Comparison of ENCODE assay signal across 1 cellular context in genomic region chr1:1273535-1274298, GRCh38.
TF ChIP-seq lines count a peak whose summit lies in the region.

UBE2J2 (minus strand) TSS chr1:1273854; CDS start chr1:1267992, 5,862 bp downstream.

TF ChIP-seq in GM12878, 131 proteins besides CTCF, POLR2A, EP300 and RAD21 (continued from another document and continues in another):
- TF ChIP-seq REST (IDR thresholded peaks at IDR 0.05; ENCODE audit: low read depth, low read length) (peak; percentile 21; the same call in 1 of the 2 replicates), LARP7 (IDR thresholded peaks at IDR 0.05) (peak; percentile 90), TCF12 (IDR thresholded peaks at IDR 0.05; ENCODE audit: low read depth, low read length) (peak; percentile 76; the same call in 1 of the 2 replicates), SIX5 (IDR thresholded peaks at IDR 0.05; ENCODE audit: low read depth, low read length, severe bottlenecking) (peak; percentile 61), HCFC1 (IDR thresholded peaks at IDR 0.05; ENCODE audit: low read length) (peak; percentile 77), IKZF1 (conservative IDR thresholded peaks at IDR 0.05) (peak; percentile 92), CBX5 (IDR thresholded peaks at IDR 0.05; ENCODE audit: low read depth) (no peak), SREBF2 (IDR thresholded peaks at IDR 0.05; ENCODE audit: low read length) (no peak), RCOR1 (conservative IDR thresholded peaks at IDR 0.05; ENCODE audit: low read depth, low read length) (no peak), ZBTB40 (IDR thresholded peaks at IDR 0.05; ENCODE audit: borderline replicate concordance) (peak; percentile 71), ESRRA (IDR thresholded peaks at IDR 0.05; ENCODE audit: low read length) (no peak), RUNX3 (IDR thresholded peaks at IDR 0.05; ENCODE audit: low read length) (peak; percentile 51), YY1 (IDR thresholded peaks at IDR 0.05; ENCODE audit: low read depth, low read length) (peak; percentile 98), GATAD2B (conservative IDR thresholded peaks at IDR 0.05; ENCODE audit: low read depth) (peak; percentile 95), ZNF24 (IDR thresholded peaks at IDR 0.05) (peak; percentile 54; the same call in 1 of the 2 replicates), BMI1 (IDR thresholded peaks at IDR 0.05; ENCODE audit: borderline replicate concordance) (no peak), DPF2 (IDR thresholded peaks at IDR 0.05) (peak; percentile 66), STAT1 (conservative IDR thresholded peaks at IDR 0.05) (no peak; the same call in 1 of the 2 replicates), HDAC6 (IDR thresholded peaks at IDR 0.05; ENCODE audit: unreplicated experiment) (no peak), SMC3 (IDR thresholded peaks at IDR 0.05; ENCODE audit: borderline replicate concordance, low read length) (no peak; the same call in 1 of the 2 replicates), NRF1 (conservative IDR thresholded peaks at IDR 0.05; ENCODE audit: low read depth, low read length) (peak; percentile 34; the same call in 1 of the 2 replicates), CBX3 (IDR thresholded peaks at IDR 0.05; ENCODE audit: borderline replicate concordance, low read depth) (no peak), MAX (IDR thresholded peaks at IDR 0.05; ENCODE audit: low read depth, low read length) (peak; percentile 55; the same call in 1 of the 2 replicates), NR2F1 (conservative IDR thresholded peaks at IDR 0.05) (peak; percentile 55; the same call in 1 of the 2 replicates), NR2C1 (IDR thresholded peaks at IDR 0.05) (peak; percentile 97), NR2C2 (IDR thresholded peaks at IDR 0.05; ENCODE audit: borderline replicate concordance, control insufficient read depth, insufficient read length, low read depth) (no peak), CHD2 (IDR thresholded peaks at IDR 0.05; ENCODE audit: borderline replicate concordance, low read depth, low read length) (peak; percentile 88), PML (IDR thresholded peaks at IDR 0.05; ENCODE audit: low read length) (no peak), ASH2L (IDR thresholded peaks at IDR 0.05; ENCODE audit: borderline replicate concordance, low read depth) (peak; percentile 83; the same call in 1 of the 2 replicates), SMAD5 (IDR thresholded peaks at IDR 0.05; ENCODE audit: low read depth) (peak; percentile 33; the same call in 1 of the 2 replicates), SUZ12 (IDR thresholded peaks at IDR 0.05; ENCODE audit: unreplicated experiment) (no peak), ATF2 (IDR thresholded peaks at IDR 0.05; ENCODE audit: low read length) (no peak), FOXK2 (IDR thresholded peaks at IDR 0.05) (no peak), POLR2AphosphoS2 (IDR thresholded peaks at IDR 0.05; ENCODE audit: low read depth, low read length) (0 out of 2 replicates have a peak, but pooled peaks have one; percentile 29), RELB (IDR thresholded peaks at IDR 0.05; ENCODE audit: low read depth) (no peak), TBL1XR1 (IDR thresholded peaks at IDR 0.05; ENCODE audit: low read depth, low read length) (0 out of 2 replicates have a peak, but pooled peaks have one; percentile 51), MLLT1 (IDR thresholded peaks at IDR 0.05) (no peak), PAX5 (IDR thresholded peaks at IDR 0.05; ENCODE audit: borderline replicate concordance, low read depth, low read length) (0 out of 2 replicates have a peak, but pooled peaks have one; percentile 30), TAF1 (IDR thresholded peaks at IDR 0.05; ENCODE audit: borderline replicate concordance, low read depth, low read length) (peak; percentile 58; the same call in 1 of the 2 replicates), STAT3 (IDR thresholded peaks at IDR 0.05; ENCODE audit: low read depth, low read length) (no peak), KLF5 (IDR thresholded peaks at IDR 0.05; ENCODE audit: partially characterized antibody) (peak; percentile 33), POLR2AphosphoS5 (IDR thresholded peaks at IDR 0.05; ENCODE audit: low read length) (0 out of 2 replicates have a peak, but pooled peaks have one; percentile 50), BHLHE40 (IDR thresholded peaks at IDR 0.05; ENCODE audit: borderline replicate concordance in 1 of 2, low read depth in 2 of 2, low read length in 1 of 2) (peak in 1 of 2 experiments; percentile 40; a peak in 1 of 4 replicates), MEF2A (IDR thresholded peaks at IDR 0.05; ENCODE audit: insufficient read depth, low read depth, low read length) (0 out of 2 replicates have a peak, but pooled peaks have one; percentile 38), EGR1 (IDR thresholded peaks at IDR 0.05; ENCODE audit: borderline replicate concordance in 1 of 2, low read depth in 2 of 2, low read length in 2 of 2) (peak in 1 of 2 experiments; percentile 95; a peak in 2 of 3 replicates), CBFB (IDR thresholded peaks at IDR 0.05; ENCODE audit: low read depth) (no peak), NFXL1 (IDR thresholded peaks at IDR 0.05; ENCODE audit: borderline replicate concordance) (0 out of 2 replicates have a peak, but pooled peaks have one; percentile 36), SMARCA5 (IDR thresholded peaks at IDR 0.05) (peak; percentile 55), IRF4 (IDR thresholded peaks at IDR 0.05; ENCODE audit: low read depth, low read length) (no peak), GABPA (IDR thresholded peaks at IDR 0.05; ENCODE audit: low read depth) (peak; percentile 90), CREB1 (IDR thresholded peaks at IDR 0.05; ENCODE audit: low read depth) (peak; percentile 64; the same call in 1 of the 2 replicates), ZBTB4 (CRISPR knock-in tag; IDR thresholded peaks at IDR 0.05) (no peak), JUNB (IDR thresholded peaks at IDR 0.05) (no peak), CREM (IDR thresholded peaks at IDR 0.05; ENCODE audit: low read depth) (peak; percentile 59; the same call in 1 of the 2 replicates), FOXM1 (IDR thresholded peaks at IDR 0.05; ENCODE audit: low read depth, low read length) (no peak), NFIC (IDR thresholded peaks at IDR 0.05; ENCODE audit: low read depth, low read length) (no peak), ZZZ3 (IDR thresholded peaks at IDR 0.05; ENCODE audit: control insufficient read depth, insufficient read length, low read depth) (no peak), EED (IDR thresholded peaks at IDR 0.05; ENCODE audit: low read depth) (no peak)
